20 cellular contexts compared by ENCODE assay signal in the genomic region with DNA sequence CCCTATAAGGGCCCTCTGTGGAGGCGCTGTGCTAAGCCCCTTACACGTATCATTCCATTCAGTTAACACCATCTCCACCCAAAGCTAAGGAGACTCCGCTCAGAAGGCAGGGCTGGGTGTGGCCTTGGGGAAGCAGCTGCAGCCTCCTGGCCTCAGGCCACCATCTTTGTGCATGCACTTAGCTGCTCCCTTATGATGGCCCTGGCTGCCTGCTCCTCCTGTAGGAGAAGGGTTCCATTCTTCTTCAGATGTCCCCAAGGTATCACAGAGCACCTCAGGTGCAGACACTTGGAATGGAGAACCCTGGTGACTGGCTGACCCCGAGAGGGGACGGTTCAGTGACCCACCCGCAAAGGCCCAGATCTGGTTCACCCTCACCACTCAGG. TPM values are rescaled to one million over a fixed set of nuclear protein-coding genes. Genes with fewer than 3 reads are reported as not detected.
"Had no signal": no experiment of that assay in that cellular context is flagged by ENCODE, and none has a peak within 500 bp of the region (broad histone marks: within the 10 kb centered on the region; RNA-seq: fewer than 3 reads in every experiment).

No MANE protein-coding gene starts in this region.

- H3K27me3 ChIP-seq: hepatocyte, suprapubic skin, vagina had no signal

- H3K36me3 ChIP-seq: prostate gland, vagina had no signal

- H3K9me3 ChIP-seq: prostate gland, SK-N-SH, suprapubic skin, vagina had no signal

- H2AFZ ChIP-seq: hepatocyte had no signal

- DNase-seq: activated CD8-positive, alpha-beta T cell treated with anti-CD3 and anti-CD28 coated beads for 36 hours; activated T-cell treated with anti-CD3 and anti-CD28 coated beads, Interleukin-2, amount 50 U/mL, for 24 hours; foreskin fibroblast; immature natural killer cell; mesenchymal stem cell; naive thymus-derived CD8-positive, alpha-beta T cell; stimulated activated CD4-positive, alpha-beta T cell treated with anti-CD3 and anti-CD28 coated beads, Interleukin-12 subunit alpha, Interleukin-12 subunit beta, amount 100 ng/mL, for 4 hours; stimulated activated CD4-positive, alpha-beta T cell treated with anti-CD3 and anti-CD28 coated beads, Interleukin-1b, Interleukin-23, amount 100 ng/mL, for 48 hours; stimulated activated naive CD8-positive, alpha-beta T cell treated with anti-CD3 and anti-CD28 coated beads, Interleukin-15, amount 100 ng/mL, for 72 hours; trophoblast cell had no signal

- H3K9ac ChIP-seq: SK-N-SH had no signal

- H3K27ac ChIP-seq: epithelial cell of prostate, hepatocyte, prostate gland, suprapubic skin, vagina had no signal

- H3K4me1 ChIP-seq: prostate gland, suprapubic skin, vagina had no signal

- H3K4me2 ChIP-seq: hepatocyte, SK-N-SH had no signal

- H3K4me3 ChIP-seq: hepatocyte, prostate gland, suprapubic skin, vagina had no signal

- ATAC-seq: activated CD8-positive, alpha-beta T cell treated with anti-CD3 and anti-CD28 coated beads for 36 hours; activated naive CD4-positive, alpha-beta T cell treated with anti-CD3 and anti-CD28 coated beads, Interleukin-2, amount 50 U/mL, for 72 hours; activated T-helper 17 cell treated with anti-CD3 and anti-CD28 coated beads, Interleukin-2, amount 50 U/mL, for 72 hours; naive thymus-derived CD8-positive, alpha-beta T cell; stimulated activated effector memory CD8-positive, alpha-beta T cell treated with anti-CD3 and anti-CD28 coated beads, Interleukin-12 subunit alpha, Interleukin-12 subunit beta, amount 100 ng/mL, for 72 hours; stimulated activated naive CD8-positive, alpha-beta T cell treated with anti-CD3 and anti-CD28 coated beads, Interleukin-15, amount 100 ng/mL, for 72 hours had no signal

- H3K79me2 ChIP-seq: hepatocyte had no signal

RNA-seq across cellular contexts. Expression of a gene that starts 9.6 kb away (rescaled TPM):
- total RNA-seq: hepatocyte, osteocyte had no signal
- polyA plus RNA-seq: SK-N-SH had no signal
